ENCODE assay signal across 18 cellular contexts in genomic region chr15:62428259-62428658, GRCh38. TPM values are rescaled to one million over a fixed set of nuclear protein-coding genes. Genes with fewer than 3 reads are reported as not detected.
DNase-seq lines count a peak whose midpoint lies in the region; TF ChIP-seq lines count a peak whose summit lies in the region.
"Had no signal": no experiment of that assay in that cellular context is flagged by ENCODE, and none has a peak within 500 bp of the region (broad histone marks: within the 10 kb centered on the region; RNA-seq: fewer than 3 reads in every experiment).

No MANE protein-coding gene starts in this region.

- no peaks in the 10 kb centered on the region for H3K36me3 ChIP-seq in prostate gland
- H3K36me3 ChIP-seq in tibial artery: no peaks in the 10 kb centered on the region
- H3K36me3 ChIP-seq: HAP-1 had no signal

- H3K9me3 ChIP-seq in prostate gland (no peaks in the 10 kb centered on the region), tibial artery (no peaks in the 10 kb centered on the region)
- H3K9me3 ChIP-seq: HAP-1 had no signal

- TF ChIP-seq CTCF in prostate gland (IDR thresholded peaks at IDR 0.05): no peak
- no peak for TF ChIP-seq CTCF in tibial artery (IDR thresholded peaks at IDR 0.05)

- H3K4me3 ChIP-seq in prostate gland: no peak overlapping the region
- no peak overlapping the region for H3K4me3 ChIP-seq in tibial artery
- H3K4me3 ChIP-seq: GM12878, GM23338, HAP-1 had no signal

- DNase-seq in H4 (ENCODE audit: low spot score) (peak; percentile 31), mesenteric fat pad (ENCODE audit: low spot score) (peak; percentile 11), prostate gland (ENCODE audit: low spot score) (peak; percentile 16), NCI-H1092 treated with DMSO at 0.1 percent for 48 hours (lab: John Stamatoyannopoulos, UW) (no peak), NOMO-1 treated with dmso at 0.1 percent for 144 hours (lab: John Stamatoyannopoulos, UW; ENCODE audit: unreplicated experiment) (no peak), tibial artery (no peak), OCI-M2 (lab: John Stamatoyannopoulos, UW; ENCODE audit: unreplicated experiment) (no peak)
- DNase-seq: C1 segment of cervical spinal cord; CD4-positive, CD25-positive, alpha-beta regulatory T cell; CD8-positive, alpha-beta T cell; DMS 273 treated with DMSO at 0.1 percent for 48 hours; DMS79; EL; GDM1; HFFc6 had no signal

- H3K4me1 ChIP-seq in prostate gland (replicated peaks): peaks cover 14% of the 10 kb centered on the region
- H3K4me1 ChIP-seq in tibial artery: peaks cover 0 to 60% (median 20%) of the 10 kb centered on the region in 4 donors
- H3K4me1 ChIP-seq: HAP-1 had no signal

- 67% methylated on average over 8 of the region's 8 CpGs for WGBS in prostate gland

- intact Hi-C loops in prostate gland (cut with DNase I): no loop called here
- intact Hi-C loops in tibial artery (cut with DNase I; ENCODE audit: low total_unique reads): no loop called here

- no peak overlapping the region for H3K27ac ChIP-seq in prostate gland
- H3K27ac ChIP-seq in tibial artery: no peak overlapping the region

- no peaks in the 10 kb centered on the region for H3K27me3 ChIP-seq in prostate gland (replicated peaks; ENCODE audit: insufficient read depth)
- no peaks in the 10 kb centered on the region for H3K27me3 ChIP-seq in tibial artery

- no peak for TF ChIP-seq POLR2A in prostate gland (IDR thresholded peaks at IDR 0.05)

RNA-seq across cellular contexts. Expression of gene TLN2, which starts 37.9 kb away (rescaled TPM):
- total RNA-seq in H4 (2014; rRNA removed; shearing (Covaris generic)): 2.7 and 4.1 TPM in 2 replicates
- total RNA-seq in mesenteric fat pad (122 TPM), prostate gland (10 to 100 TPM in 1 of 2 donors, 1 to 10 TPM in 1; 5.0 to 27.0 TPM)

Comparison
In these comparisons a context has a peak if more than half of its experiments do, and no peak if none do; other contexts are left out.
1. DNase-seq: peak in H4 (single experiment), mesenteric fat pad (single experiment) and prostate gland (single experiment); none in NCI-H1092 treated with DMSO at 0.1 percent for 48 hours (single experiment), NOMO-1 treated with dmso at 0.1 percent for 144 hours (single experiment), tibial artery (0 of 2) and OCI-M2 (single experiment).